ENCODE assay signal across 30 cellular contexts in genomic region chr19:4234862-4235201, GRCh38. TPM values are rescaled to one million over a fixed set of nuclear protein-coding genes. Genes with fewer than 3 reads are reported as not detected.
"Had no signal": no experiment of that assay in that cellular context is flagged by ENCODE, and none has a peak within 500 bp of the region (broad histone marks: within the 10 kb centered on the region; RNA-seq: fewer than 3 reads in every experiment).

No MANE protein-coding gene starts in this region.

- H3K36me3 ChIP-seq: heart left ventricle, neutrophil, tibial artery, upper lobe of left lung, vagina had no signal

- H3K27me3 ChIP-seq: vagina had no signal

- H3K9me3 Mint-ChIP-seq: naive B cell; nephron; stimulated activated memory B cell treated with anti-CD40 and anti-IgM and Interleukin-4, amounts not matched to agents 10 μg/mL and 1 μg/mL and 100 μg/mL, for 72 hours; stimulated activated naive CD8-positive, alpha-beta T cell treated with anti-CD3 and anti-CD28 coated beads, Interleukin-15, Interleukin-2, amounts not matched to agents 100 ng/mL and 50 ng/mL, for 24 hours had no signal

- DNase-seq: effector memory CD4-positive, alpha-beta T cell; heart left ventricle; hippocampal formation; left colon; left ventricle myocardium superior; mesendoderm; naive B cell; psoas muscle; retina; spleen; stimulated activated CD4-positive, alpha-beta T cell treated with anti-CD3 and anti-CD28 coated beads, Interleukin-15, amount 100 ng/mL, for 24 hours; stimulated activated CD4-positive, alpha-beta T cell treated with anti-CD3 and anti-CD28 coated beads, Interleukin-1b, Interleukin-23, amount 100 ng/mL, for 48 hours; stimulated activated CD4-positive, alpha-beta T cell treated with anti-CD3 and anti-CD28 coated beads, Interleukin-4, amount 100 ng/mL, for 24 hours; tibial artery; upper lobe of left lung had no signal

- H3K9me3 ChIP-seq: heart left ventricle, neutrophil, psoas muscle, spleen, tibial artery, upper lobe of left lung, vagina had no signal

- ATAC-seq: esophagus mucosa; heart left ventricle; left colon; left ventricle myocardium superior; psoas muscle; sciatic nerve; stimulated activated memory B cell treated with anti-CD40 and anti-IgM and Interleukin-4, amounts not matched to agents 10 μg/mL and 1 μg/mL and 100 μg/mL, for 72 hours had no signal

- FAIRE-seq: endometrium, frontal cortex had no signal

- H3K4me3 Mint-ChIP-seq: naive B cell; nephron; stimulated activated memory B cell treated with anti-CD40 and anti-IgM and Interleukin-4, amounts not matched to agents 10 μg/mL and 1 μg/mL and 100 μg/mL, for 72 hours; stimulated activated naive CD8-positive, alpha-beta T cell treated with anti-CD3 and anti-CD28 coated beads, Interleukin-15, Interleukin-2, amounts not matched to agents 100 ng/mL and 50 ng/mL, for 24 hours had no signal

- H3K4me1 ChIP-seq: heart left ventricle, psoas muscle, tibial artery, upper lobe of left lung, vagina had no signal

- H3K27ac ChIP-seq: heart left ventricle, neutrophil, psoas muscle, spleen, tibial artery, upper lobe of left lung, vagina had no signal

- H3K27me3 Mint-ChIP-seq: naive B cell; stimulated activated memory B cell treated with anti-CD40 and anti-IgM and Interleukin-4, amounts not matched to agents 10 μg/mL and 1 μg/mL and 100 μg/mL, for 72 hours; stimulated activated naive CD8-positive, alpha-beta T cell treated with anti-CD3 and anti-CD28 coated beads, Interleukin-15, Interleukin-2, amounts not matched to agents 100 ng/mL and 50 ng/mL, for 24 hours had no signal

- H3K27ac Mint-ChIP-seq: nephron; stimulated activated memory B cell treated with anti-CD40 and anti-IgM and Interleukin-4, amounts not matched to agents 10 μg/mL and 1 μg/mL and 100 μg/mL, for 72 hours; stimulated activated naive CD8-positive, alpha-beta T cell treated with anti-CD3 and anti-CD28 coated beads, Interleukin-15, Interleukin-2, amounts not matched to agents 100 ng/mL and 50 ng/mL, for 24 hours had no signal

- H3K36me3 Mint-ChIP-seq: naive B cell had no signal

- H3K4me3 ChIP-seq: heart left ventricle, lung, psoas muscle, spleen, tibial artery, upper lobe of left lung, vagina had no signal

RNA-seq across cellular contexts. Expression of gene EBI3, which starts 5.5 kb away (rescaled TPM):
- total RNA-seq: fibroblast of lung, frontal cortex, osteoblast, skeletal muscle tissue, vagina had no signal

RNA-seq across cellular contexts. Expression of gene SHD, which starts 44.2 kb away (rescaled TPM):
- total RNA-seq: esophagus mucosa, fibroblast of lung, glomerular endothelial cell, kidney epithelial cell, left ventricle myocardium superior, lung, osteoblast, sciatic nerve, vagina had no signal
- polyA plus RNA-seq: fibroblast of lung, heart left ventricle, lung had no signal

RNA-seq across cellular contexts. Expression of gene ANKRD24, which starts 52.3 kb away (rescaled TPM):
- total RNA-seq: skeletal muscle tissue had no signal
